Comparison of ENCODE assay signal across 30 cellular contexts in genomic region chr12:130120012-130120805, GRCh38. TPM values are rescaled to one million over a fixed set of nuclear protein-coding genes. Genes with fewer than 3 reads are reported as not detected.
"Had no signal": no experiment of that assay in that cellular context is flagged by ENCODE, and none has a peak within 500 bp of the region (broad histone marks: within the 10 kb centered on the region; RNA-seq: fewer than 3 reads in every experiment).

No MANE protein-coding gene starts in this region.

- H3K4me3 ChIP-seq: colonic mucosa, dorsolateral prefrontal cortex, SJSA1, skin epidermis, thoracic aorta, upper lobe of left lung had no signal

- H3K27ac Mint-ChIP-seq: activated naive CD8-positive, alpha-beta T cell treated with anti-CD3 and anti-CD28 coated beads for 36 hours; activated T-helper 2 cell treated with anti-CD3 and anti-CD28 coated beads, Interferon-gamma antibody, Interleukin-2, Interleukin-4, amounts not matched to agents 10 μg/mL and 5 μg/mL and 100 μg/mL, durations not matched to agents 14 hours and 24 hours and 36 hours; memory B cell; naive B cell; stimulated activated effector memory CD8-positive, alpha-beta T cell treated with anti-CD3 and anti-CD28 coated beads, Interleukin-12 subunit alpha, Interleukin-12 subunit beta, amount 100 ng/mL, for 72 hours; WTC11 had no signal

- DNase-seq: activated CD4-positive, alpha-beta T cell treated with anti-CD3 and anti-CD28 coated beads, Interleukin-2, amount 50 U/mL, for 4 hours; activated CD8-positive, alpha-beta memory T cell treated with anti-CD3 and anti-CD28 coated beads for 24 hours; activated CD8-positive, alpha-beta memory T cell treated with anti-CD3 and anti-CD28 coated beads, Interleukin-2, amount 50 U/mL, for 4 hours; activated naive CD4-positive, alpha-beta T cell treated with Interleukin-2 at 50 U/mL for 16 hours; activated naive CD8-positive, alpha-beta T cell treated with anti-CD3 and anti-CD28 coated beads for 36 hours; activated T-cell treated with anti-CD3 and anti-CD28 coated beads, Interleukin-2, amount 50 U/mL, for 4 hours; colonic mucosa; dorsolateral prefrontal cortex; foreskin fibroblast; hippocampal formation; left colon; naive B cell; right cardiac atrium; stimulated activated CD4-positive, alpha-beta T cell treated with anti-CD3 and anti-CD28 coated beads, Interleukin-2, amount 100 ng/mL, for 24 hours; T-helper 9 cell; upper lobe of left lung had no signal

- H3K27me3 ChIP-seq: colonic mucosa, SJSA1, upper lobe of left lung had no signal

- H3K9me3 ChIP-seq: colonic mucosa, thoracic aorta, upper lobe of left lung had no signal

- ATAC-seq: left colon; stimulated activated effector memory CD8-positive, alpha-beta T cell treated with anti-CD3 and anti-CD28 coated beads, Interleukin-12 subunit alpha, Interleukin-12 subunit beta, amount 100 ng/mL, for 72 hours; WTC11 had no signal

- H3K36me3 ChIP-seq: colonic mucosa, SJSA1, thoracic aorta, upper lobe of left lung had no signal

- H3K9me3 Mint-ChIP-seq: activated naive CD8-positive, alpha-beta T cell treated with anti-CD3 and anti-CD28 coated beads for 36 hours; activated T-cell treated with anti-CD3 and anti-CD28 coated beads, Interleukin-2, amount 50 U/mL, for 4 hours; activated T-helper 2 cell treated with anti-CD3 and anti-CD28 coated beads, Interferon-gamma antibody, Interleukin-2, Interleukin-4, amounts not matched to agents 10 μg/mL and 5 μg/mL and 100 μg/mL, durations not matched to agents 14 hours and 24 hours and 36 hours; neural crest cell had no signal

- H3K4me1 Mint-ChIP-seq: activated naive CD8-positive, alpha-beta T cell treated with anti-CD3 and anti-CD28 coated beads for 36 hours; central memory CD8-positive, alpha-beta T cell; memory B cell; naive B cell; stimulated activated effector memory CD8-positive, alpha-beta T cell treated with anti-CD3 and anti-CD28 coated beads, Interleukin-12 subunit alpha, Interleukin-12 subunit beta, amount 100 ng/mL, for 72 hours; WTC11 had no signal

- H3K36me3 Mint-ChIP-seq: memory B cell; naive B cell; stimulated activated effector memory CD8-positive, alpha-beta T cell treated with anti-CD3 and anti-CD28 coated beads, Interleukin-12 subunit alpha, Interleukin-12 subunit beta, amount 100 ng/mL, for 72 hours had no signal

- H3K4me3 Mint-ChIP-seq: activated naive CD8-positive, alpha-beta T cell treated with anti-CD3 and anti-CD28 coated beads for 36 hours; activated T-cell treated with anti-CD3 and anti-CD28 coated beads, Interleukin-2, amount 50 U/mL, for 4 hours; central memory CD8-positive, alpha-beta T cell; memory B cell; naive B cell; neural crest cell; stimulated activated effector memory CD8-positive, alpha-beta T cell treated with anti-CD3 and anti-CD28 coated beads, Interleukin-12 subunit alpha, Interleukin-12 subunit beta, amount 100 ng/mL, for 72 hours; WTC11 had no signal

- H3K27ac ChIP-seq: colonic mucosa, dorsolateral prefrontal cortex, SJSA1, thoracic aorta, upper lobe of left lung had no signal

- H3K27me3 Mint-ChIP-seq: central memory CD8-positive, alpha-beta T cell; memory B cell had no signal

- H3K4me1 ChIP-seq: colonic mucosa, SJSA1, upper lobe of left lung had no signal

RNA-seq across cellular contexts. Expression of gene FZD10, which starts 42.1 kb away (rescaled TPM):
- total RNA-seq: activated naive CD8-positive, alpha-beta T cell treated with anti-CD3 and anti-CD28 coated beads for 36 hours; activated T-cell treated with anti-CD3 and anti-CD28 coated beads, Interleukin-2, amount 50 U/mL, for 4 hours; activated T-helper 2 cell treated with anti-CD3 and anti-CD28 coated beads, Interferon-gamma antibody, Interleukin-2, Interleukin-4, amounts not matched to agents 10 μg/mL and 5 μg/mL and 100 μg/mL, durations not matched to agents 14 hours and 24 hours and 36 hours; astrocyte; mononuclear cell; osteocyte; pulmonary artery endothelial cell; SJSA1; T-helper 1 cell treated with Interleukin-12 subunit alpha and Interleukin-12 subunit beta and Interleukin-4 antibody, amounts not matched to agents 30 ng/mL and 1 ng/mL, for 36 hours had no signal
